18 cellular contexts compared by ENCODE assay signal in genomic region chr2:178315488-178315948, GRCh38.
"Had no signal": no experiment of that assay in that cellular context is flagged by ENCODE, and none has a peak within 500 bp of the region (broad histone marks: within the 10 kb centered on the region; RNA-seq: fewer than 3 reads in every experiment).

No MANE protein-coding gene starts in this region.

- H3K36me3 Mint-ChIP-seq: stimulated activated naive B cell treated with anti-CD40 and anti-IgM and Interleukin-4, amounts not matched to agents 10 μg/mL and 1 μg/mL and 100 μg/mL, for 72 hours had no signal

- H3K36me3 ChIP-seq: brain microvascular endothelial cell, colonic mucosa, pancreas, thoracic aorta, upper lobe of right lung had no signal

- DNase-seq: activated CD4-positive, alpha-beta T cell treated with anti-CD3 and anti-CD28 coated beads, Interleukin-2, amount 10 ng/mL, durations not matched to agents 7 days and 5 days; activated CD8-positive, alpha-beta T cell treated with anti-CD3 and anti-CD28 coated beads, Interleukin-2, amount 10 ng/mL, durations not matched to agents 7 days and 5 days; activated naive CD4-positive, alpha-beta T cell treated with anti-CD3 and anti-CD28 coated beads for 36 hours; activated T-cell treated with anti-CD3 and anti-CD28 coated beads, Interleukin-2, amount 50 U/mL, for 24 hours; aorta; brain microvascular endothelial cell; colonic mucosa; endodermal cell; head of caudate nucleus; mesenchymal stem cell; naive thymus-derived CD8-positive, alpha-beta T cell; pancreas; stimulated activated naive B cell treated with anti-CD40 and anti-IgM and Interleukin-4, amounts not matched to agents 10 μg/mL and 1 μg/mL and 100 μg/mL, for 72 hours; T-helper 9 cell; upper lobe of right lung had no signal

- H3K4me3 Mint-ChIP-seq: activated CD4-positive, alpha-beta T cell treated with anti-CD3 and anti-CD28 coated beads, Interleukin-2, amount 10 ng/mL, durations not matched to agents 7 days and 5 days; activated CD8-positive, alpha-beta T cell treated with anti-CD3 and anti-CD28 coated beads, Interleukin-2, amount 10 ng/mL, durations not matched to agents 7 days and 5 days; activated naive CD4-positive, alpha-beta T cell treated with anti-CD3 and anti-CD28 coated beads for 36 hours; activated T-cell treated with anti-CD3 and anti-CD28 coated beads, Interleukin-2, amount 50 U/mL, for 24 hours; central memory CD8-positive, alpha-beta T cell; endodermal cell; naive thymus-derived CD8-positive, alpha-beta T cell; stimulated activated naive B cell treated with anti-CD40 and anti-IgM and Interleukin-4, amounts not matched to agents 10 μg/mL and 1 μg/mL and 100 μg/mL, for 72 hours had no signal

- H3K4me1 Mint-ChIP-seq: activated CD4-positive, alpha-beta T cell treated with anti-CD3 and anti-CD28 coated beads, Interleukin-2, amount 10 ng/mL, durations not matched to agents 7 days and 5 days; central memory CD8-positive, alpha-beta T cell; stimulated activated naive B cell treated with anti-CD40 and anti-IgM and Interleukin-4, amounts not matched to agents 10 μg/mL and 1 μg/mL and 100 μg/mL, for 72 hours had no signal

- ATAC-seq: activated CD8-positive, alpha-beta T cell treated with anti-CD3 and anti-CD28 coated beads, Interleukin-2, amount 10 ng/mL, durations not matched to agents 7 days and 5 days; naive thymus-derived CD8-positive, alpha-beta T cell; stimulated activated naive B cell treated with anti-CD40 and anti-IgM and Interleukin-4, amounts not matched to agents 10 μg/mL and 1 μg/mL and 100 μg/mL, for 72 hours; upper lobe of right lung had no signal

- H3K4me1 ChIP-seq: colonic mucosa, upper lobe of right lung had no signal

- H3K9me3 ChIP-seq: colonic mucosa, pancreas, thoracic aorta, upper lobe of right lung had no signal

- H3K27ac Mint-ChIP-seq: activated CD4-positive, alpha-beta T cell treated with anti-CD3 and anti-CD28 coated beads, Interleukin-2, amount 10 ng/mL, durations not matched to agents 7 days and 5 days; activated CD8-positive, alpha-beta T cell treated with anti-CD3 and anti-CD28 coated beads, Interleukin-2, amount 10 ng/mL, durations not matched to agents 7 days and 5 days; activated naive CD4-positive, alpha-beta T cell treated with anti-CD3 and anti-CD28 coated beads for 36 hours; activated T-cell treated with anti-CD3 and anti-CD28 coated beads, Interleukin-2, amount 50 U/mL, for 24 hours; endodermal cell; naive thymus-derived CD8-positive, alpha-beta T cell; stimulated activated naive B cell treated with anti-CD40 and anti-IgM and Interleukin-4, amounts not matched to agents 10 μg/mL and 1 μg/mL and 100 μg/mL, for 72 hours had no signal

- H3K27ac ChIP-seq: brain microvascular endothelial cell, colonic mucosa, epithelial cell of prostate, thoracic aorta, upper lobe of right lung had no signal

- H3K9me3 Mint-ChIP-seq: activated CD4-positive, alpha-beta T cell treated with anti-CD3 and anti-CD28 coated beads, Interleukin-2, amount 10 ng/mL, durations not matched to agents 7 days and 5 days; activated naive CD4-positive, alpha-beta T cell treated with anti-CD3 and anti-CD28 coated beads for 36 hours; activated T-cell treated with anti-CD3 and anti-CD28 coated beads, Interleukin-2, amount 50 U/mL, for 24 hours; central memory CD8-positive, alpha-beta T cell; endodermal cell; naive thymus-derived CD8-positive, alpha-beta T cell; stimulated activated naive B cell treated with anti-CD40 and anti-IgM and Interleukin-4, amounts not matched to agents 10 μg/mL and 1 μg/mL and 100 μg/mL, for 72 hours had no signal

- H3K4me3 ChIP-seq: colonic mucosa, pancreas, thoracic aorta, upper lobe of right lung had no signal
